In genomic region chr19:14514215-14514871, GRCh38 we compare ENCODE assay signal across 1 cellular context.
TF ChIP-seq lines count a peak whose summit lies in the region.

No MANE protein-coding gene starts in this region.

TF ChIP-seq in SK-N-SH treated with all-trans-retinoic acid at 6 μM for 48 hours, 23 proteins besides CTCF, POLR2A, EP300 and RAD21:
- TF ChIP-seq PATZ1 (CRISPR knock-in tag; IDR thresholded peaks at IDR 0.05; ENCODE audit: borderline replicate concordance) (no peak), ZC3H10 (CRISPR knock-in tag; IDR thresholded peaks at IDR 0.05) (no peak), SNAI2 (CRISPR knock-in tag; IDR thresholded peaks at IDR 0.05) (no peak), TOX (CRISPR knock-in tag; IDR thresholded peaks at IDR 0.05; ENCODE audit: borderline replicate concordance) (no peak), GLIS3 (CRISPR knock-in tag; IDR thresholded peaks at IDR 0.05) (no peak), ESRRG (CRISPR knock-in tag; IDR thresholded peaks at IDR 0.05) (no peak), POU6F1 (CRISPR knock-in tag; IDR thresholded peaks at IDR 0.05; ENCODE audit: borderline replicate concordance, low read depth) (no peak), CSDC2 (CRISPR knock-in tag; IDR thresholded peaks at IDR 0.05) (no peak), CREB5 (CRISPR knock-in tag; IDR thresholded peaks at IDR 0.05; ENCODE audit: low read depth) (no peak)
